ENCODE assay signal across 8 cellular contexts in the genomic region with DNA sequence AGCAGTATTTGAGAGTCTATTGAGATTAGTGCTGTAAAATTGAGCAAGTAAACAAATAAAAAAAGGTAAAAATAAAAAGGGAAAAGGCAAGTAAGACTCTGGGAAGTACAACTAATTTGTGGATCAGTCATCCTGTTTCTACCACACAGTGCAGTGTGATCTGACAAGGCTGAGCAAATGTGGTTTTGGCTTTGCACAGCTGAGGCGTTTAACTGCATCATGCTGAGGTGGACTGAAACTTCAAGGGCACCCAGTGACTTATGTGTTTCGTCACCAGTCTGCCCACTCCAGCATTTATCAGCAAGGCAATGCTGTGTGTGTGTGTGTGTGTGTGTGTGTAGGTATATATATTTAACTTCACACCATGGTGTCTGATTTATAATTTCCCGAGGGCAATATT.
A peak's percentile ranks its signal among the peaks of the same experiment; 100 is the strongest.
DNase-seq lines count a peak whose midpoint lies in the region; ATAC-seq and TF ChIP-seq lines count a peak whose summit lies in the region.

No MANE protein-coding gene starts in this region.

- no peaks in the 10 kb centered on the region for H3K27me3 Mint-ChIP-seq in activated CD8-positive, alpha-beta memory T cell treated with anti-CD3 and anti-CD28 coated beads, Interleukin-2, amount 10 ng/mL, durations not matched to agents 7 days and 5 days
- peaks cover 9% of the 10 kb centered on the region for H3K27me3 Mint-ChIP-seq in mesothelial cell of epicardium (ENCODE audit: low read depth)

- no peak for TF ChIP-seq CTCF in mesothelial cell of epicardium (IDR thresholded peaks at IDR 0.05; ENCODE audit: unreplicated experiment)

- H3K4me3 Mint-ChIP-seq in activated CD8-positive, alpha-beta memory T cell treated with anti-CD3 and anti-CD28 coated beads, Interleukin-2, amount 10 ng/mL, durations not matched to agents 7 days and 5 days: peak overlapping the region; percentile 23
- no peak overlapping the region for H3K4me3 Mint-ChIP-seq in mesothelial cell of epicardium

- CTCF ChIA-PET in activated CD8-positive, alpha-beta memory T cell treated with anti-CD3 and anti-CD28 coated beads, Interleukin-2, amount 10 ng/mL, durations not matched to agents 7 days and 5 days (lab: Charles Lee): interaction anchor here (1.2 to 2.0 kb wide), 3 partner anchors 111 to 201 kb away, joined by 3 to 6 read pairs (median 5); no protein-coding TSS in a partner anchor

- peaks cover 4% of the 10 kb centered on the region for H3K9me3 Mint-ChIP-seq in activated CD8-positive, alpha-beta memory T cell treated with anti-CD3 and anti-CD28 coated beads, Interleukin-2, amount 10 ng/mL, durations not matched to agents 7 days and 5 days (ENCODE audit: low read depth)
- no peaks in the 10 kb centered on the region for H3K9me3 Mint-ChIP-seq in mesothelial cell of epicardium

- H3K36me3 Mint-ChIP-seq in activated CD8-positive, alpha-beta memory T cell treated with anti-CD3 and anti-CD28 coated beads, Interleukin-2, amount 10 ng/mL, durations not matched to agents 7 days and 5 days: peaks cover 29% of the 10 kb centered on the region
- no peaks in the 10 kb centered on the region for H3K36me3 Mint-ChIP-seq in mesothelial cell of epicardium

- H3K4me1 Mint-ChIP-seq in activated CD8-positive, alpha-beta memory T cell treated with anti-CD3 and anti-CD28 coated beads, Interleukin-2, amount 10 ng/mL, durations not matched to agents 7 days and 5 days: peaks cover 61% of the 10 kb centered on the region
- H3K4me1 Mint-ChIP-seq in mesothelial cell of epicardium: peaks cover 6% of the 10 kb centered on the region

- H3K27ac Mint-ChIP-seq in activated CD8-positive, alpha-beta memory T cell treated with anti-CD3 and anti-CD28 coated beads, Interleukin-2, amount 10 ng/mL, durations not matched to agents 7 days and 5 days: peak overlapping the region; percentile 91
- H3K27ac Mint-ChIP-seq in mesothelial cell of epicardium: no peak overlapping the region

- DNase-seq in activated CD8-positive, alpha-beta memory T cell treated with anti-CD3 and anti-CD28 coated beads, Interleukin-2, amount 10 ng/mL, durations not matched to agents 7 days and 5 days: peak; percentile 95
- peak; percentile 34 to 39 for DNase-seq in stimulated activated CD4-positive, alpha-beta T cell treated with anti-CD3 and anti-CD28 coated beads, Interleukin-1b, Interleukin-23, amount 100 ng/mL, for 4 hours (ENCODE audit: low read depth in 2 of 2)
- DNase-seq in HK-2 (ENCODE audit: unreplicated experiment) (no peak), mesothelial cell of epicardium (ENCODE audit: low spot score in 2 of 2, unreplicated experiment in 2 of 2) (no peak), NCI-H2171 (lab: John Stamatoyannopoulos, UW) (no peak), kidney glomerular epithelial cell (lab: John Stamatoyannopoulos, UW) (no peak)

- ATAC-seq in GM19397 (IDR thresholded peaks at IDR 0.05; ENCODE audit: unreplicated experiment): peak; percentile 78
- peak; percentile 92 for ATAC-seq in HG03378 (IDR thresholded peaks at IDR 0.05; ENCODE audit: unreplicated experiment)
- ATAC-seq in activated CD8-positive, alpha-beta memory T cell treated with anti-CD3 and anti-CD28 coated beads, Interleukin-2, amount 10 ng/mL, durations not matched to agents 7 days and 5 days: peak; percentile 93

Comparison
In these comparisons a context has a peak if more than half of its experiments do, and no peak if none do; other contexts are left out.
1. DNase-seq: peak in activated CD8-positive, alpha-beta memory T cell treated with anti-CD3 and anti-CD28 coated beads, Interleukin-2, amount 10 ng/mL, durations not matched to agents 7 days and 5 days (single experiment) and stimulated activated CD4-positive, alpha-beta T cell treated with anti-CD3 and anti-CD28 coated beads, Interleukin-1b, Interleukin-23, amount 100 ng/mL, for 4 hours (2 of 2); none in HK-2 (single experiment), mesothelial cell of epicardium (0 of 2), NCI-H2171 (single experiment) and kidney glomerular epithelial cell (single experiment).
2. Peak in every context shown above with its lines, with median percentiles within 50 percentile points of each other: ATAC-seq.